ENCODE assay signal across 9 cellular contexts in genomic region chr14:100692859-100693558, GRCh38. TPM values are rescaled to one million over a fixed set of nuclear protein-coding genes. Genes with fewer than 3 reads are reported as not detected.
DNase-seq lines count a peak whose midpoint lies in the region; ATAC-seq, FAIRE-seq and TF ChIP-seq lines count a peak whose summit lies in the region.
"Had no signal": no experiment of that assay in that cellular context is flagged by ENCODE, and none has a peak within 500 bp of the region (broad histone marks: within the 10 kb centered on the region; RNA-seq: fewer than 3 reads in every experiment).

No MANE protein-coding gene starts in this region.

- TF ChIP-seq EP300 in HepG2 (IDR thresholded peaks at IDR 0.05; ENCODE audit: low read depth in 2 of 2, low read length in 2 of 2) (peak in 1 of 2 experiments; percentile 49; a peak in 1 of 4 replicates), HepG2 (CRISPR knock-in tag; IDR thresholded peaks at IDR 0.05; ENCODE audit: borderline replicate concordance) (peak; percentile 53; the same call in 1 of the 2 replicates)

- H3K79me2 ChIP-seq in HepG2 (ENCODE audit: insufficient read depth, low read length): no peaks in the 10 kb centered on the region
- no peaks in the 10 kb centered on the region for H3K79me2 ChIP-seq in Karpas-422 (ENCODE audit: low read length)
- H3K79me2 ChIP-seq in MM.1S (ENCODE audit: low read length): no peaks in the 10 kb centered on the region

- H4K20me1 ChIP-seq in HepG2 (ENCODE audit: insufficient read depth, low read length): no peaks in the 10 kb centered on the region
- no peaks in the 10 kb centered on the region for H4K20me1 ChIP-seq in Karpas-422 (ENCODE audit: insufficient read depth, low read depth, low read length)
- no peaks in the 10 kb centered on the region for H4K20me1 ChIP-seq in MM.1S (ENCODE audit: insufficient read depth, low read length)

- H3F3A ChIP-seq in MM.1S (ENCODE audit: insufficient read depth, low read length): no peaks in the 10 kb centered on the region

- H3K4me2 ChIP-seq in HepG2 (ENCODE audit: low read depth, low read length): peak overlapping the region; percentile 5; the same call in 1 of the 2 replicates
- H3K4me2 ChIP-seq in Karpas-422 (ENCODE audit: low read depth, low read length, poor library complexity, severe bottlenecking): no peak overlapping the region
- H3K4me2 ChIP-seq in MM.1S (ENCODE audit: low read depth, low read length): no peak overlapping the region

- BruUV-seq in HepG2 (replicated peaks; lab: Mats Ljungman, UMichigan): no TSS peak

- POLR2A ChIA-PET in HepG2 (lab: Yijun Ruan, JAX): interaction anchor here (1.3 to 2.6 kb wide), 7 partner anchors 8 to 208 kb away, joined by 5 to 13 read pairs (median 7); no protein-coding TSS in a partner anchor

- H3K36me3 ChIP-seq in adipocyte (ENCODE audit: control insufficient read depth, insufficient read depth, low read length, severe bottlenecking) (no peaks in the 10 kb centered on the region), HepG2 (replicated peaks in 1 of 2; ENCODE audit: control insufficient read depth in 1 of 2, insufficient read depth in 2 of 2, low read length in 2 of 2) (no peaks in the 10 kb centered on the region), Karpas-422 (ENCODE audit: insufficient read depth, low read length) (no peaks in the 10 kb centered on the region), MM.1S (replicated peaks; ENCODE audit: insufficient read depth, low read length) (no peaks in the 10 kb centered on the region)

- in situ Hi-C loops in HepG2 (cut with HindIII; ENCODE audit: extremely low pct_ligation_motif_present, low pct_unique_long_range_greater_than_20kb): no loop called here

- H3K9ac ChIP-seq in adipocyte (ENCODE audit: low read length) (no peak overlapping the region), HepG2 (ENCODE audit: insufficient read depth, low read depth, low read length) (no peak overlapping the region; the same call in 1 of the 2 replicates), Karpas-422 (ENCODE audit: low read length) (no peak overlapping the region), MM.1S (ENCODE audit: low read length) (no peak overlapping the region)

- H3K4me3 ChIP-seq in adipocyte (ENCODE audit: low read length) (no peak overlapping the region), HepG2 (replicated peaks in 1 of 3; ENCODE audit: insufficient read depth in 1 of 3, low read depth in 2 of 3, low read length in 3 of 3) (no peak overlapping the region; a peak in 1 of 6 replicates), Karpas-422 (ENCODE audit: low read length) (no peak overlapping the region), MM.1S (ENCODE audit: low read length) (no peak overlapping the region)

- no peak for FAIRE-seq in HepG2 (lab: Jason Lieb, UNC)
- FAIRE-seq: endometrium had no signal

- H2AFZ ChIP-seq in HepG2 (ENCODE audit: low read length): no peak overlapping the region
- H2AFZ ChIP-seq in Karpas-422 (ENCODE audit: low read length): no peak overlapping the region
- no peak overlapping the region for H2AFZ ChIP-seq in MM.1S (ENCODE audit: low read length)

- 78% methylated on average over 22 of the region's 27 CpGs for WGBS in HepG2 (ENCODE audit: low lambda C conversion rate)

- H3K9me2 ChIP-seq in Karpas-422 (replicated peaks; ENCODE audit: insufficient read depth, low read length) (no peaks in the 10 kb centered on the region), MM.1S (replicated peaks; ENCODE audit: insufficient read depth, low read length) (no peaks in the 10 kb centered on the region)

- TF ChIP-seq POLR2A in HepG2 (IDR thresholded peaks at IDR 0.05; ENCODE audit: insufficient read depth in 1 of 2, low read depth in 2 of 2, low read length in 2 of 2): no peak

- H3K27me3 ChIP-seq in adipocyte (replicated peaks; ENCODE audit: control insufficient read depth, insufficient read depth, low read length) (no peaks in the 10 kb centered on the region), HepG2 (ENCODE audit: control insufficient read depth in 1 of 2, insufficient read depth in 2 of 2, low read length in 2 of 2) (no peaks in the 10 kb centered on the region), Karpas-422 (ENCODE audit: low read length) (no peaks in the 10 kb centered on the region), MM.1S (replicated peaks; ENCODE audit: insufficient read depth, low read length) (peaks cover 60% of the 10 kb centered on the region)

- H3K9me3 ChIP-seq in adipocyte (ENCODE audit: control insufficient read depth, low read length) (no peaks in the 10 kb centered on the region), HepG2 (ENCODE audit: low read length) (no peaks in the 10 kb centered on the region), Karpas-422 (ENCODE audit: low read length) (no peaks in the 10 kb centered on the region), MM.1S (replicated peaks; ENCODE audit: insufficient read depth, low read length) (no peaks in the 10 kb centered on the region)

- peaks cover 11% of the 10 kb centered on the region for H3K4me1 ChIP-seq in adipocyte (ENCODE audit: control insufficient read depth, insufficient read depth, low read length)
- peaks cover 73% of the 10 kb centered on the region for H3K4me1 ChIP-seq in HepG2 (ENCODE audit: insufficient read depth, low read length)
- H3K4me1 ChIP-seq in Karpas-422 (ENCODE audit: low read length): no peaks in the 10 kb centered on the region
- H3K4me1 ChIP-seq in MM.1S (ENCODE audit: low read length): no peaks in the 10 kb centered on the region

- no peak for TF ChIP-seq RAD21 in HepG2 (CRISPR knock-in tag; IDR thresholded peaks at IDR 0.05)

- intact Hi-C loops in HepG2 (cut with micrococcal nuclease; ENCODE audit: unreplicated experiment): no loop called here

- H3K27ac ChIP-seq in HepG2 (ENCODE audit: extremely low read length, insufficient read depth, low read length) (peak overlapping the region; percentile 32), Karpas-422 (ENCODE audit: low read length) (no peak overlapping the region), MM.1S (ENCODE audit: low read length) (no peak overlapping the region)

- ATAC-seq in HepG2: peak; percentile 64
- no peak for ATAC-seq in GM18498 (IDR thresholded peaks at IDR 0.05; ENCODE audit: unreplicated experiment)

- CTCF ChIA-PET in HepG2 (lab: Yijun Ruan, JAX; ENCODE audit: low intra/inter-chr PET ratio, low total read pairs): no interaction called here

- TF ChIP-seq CTCF in HepG2 (CRISPR knock-in tag; IDR thresholded peaks at IDR 0.05) (no peak), MM.1S (IDR thresholded peaks at IDR 0.05; ENCODE audit: low read length) (no peak)

- DNase-seq in AG20443 (ENCODE audit: low spot score) (peak; percentile 90), NCI-H1105 (lab: John Stamatoyannopoulos, UW) (peak; percentile 83), adipocyte (ENCODE audit: low read depth) (peak; percentile 88), HepG2 (ENCODE audit: low spot score) (peak; percentile 65), Karpas-422 (no peak), NCI-H82 treated with DMSO at 0.1 percent for 48 hours (lab: John Stamatoyannopoulos, UW; ENCODE audit: unreplicated experiment) (no peak), MM.1S (no peak)

TF ChIP-seq in HepG2, 621 proteins besides CTCF, POLR2A, EP300 and RAD21 (continues in another document):
- TF ChIP-seq PPARG (CRISPR knock-in tag; conservative IDR thresholded peaks at IDR 0.05) (no peak), RBFOX2 (IDR thresholded peaks at IDR 0.05; ENCODE audit: low read depth, low read length) (peak; percentile 19; the same call in 1 of the 2 replicates), HNRNPL (IDR thresholded peaks at IDR 0.05; ENCODE audit: low read depth, low read length) (peak; percentile 92), FOSL1 (CRISPR knock-in tag; IDR thresholded peaks at IDR 0.05; ENCODE audit: borderline replicate concordance) (0 out of 2 replicates have a peak, but pooled peaks have one; percentile 17)

RNA-seq across cellular contexts. Expression of gene DLK1, which starts 33.7 kb away (rescaled TPM):
- total RNA-seq in HepG2 (2016; rRNA removed; fragmentation: Illumina TruSeq; extraction: Trizol): 48.2 and 95.5 TPM in 2 replicates
- total RNA-seq in HepG2 (2016; cell fraction: cytosol; rRNA removed; fragmentation: Illumina TruSeq; extraction: Trizol; ENCODE audit: low read depth): 20.1 and 21.5 TPM in 2 replicates
- total RNA-seq in HepG2 (2016; cell fraction: insoluble cytoplasmic fraction; rRNA removed; fragmentation: Illumina TruSeq; extraction: Trizol): 42.8 and 103 TPM in 2 replicates
- total RNA-seq in HepG2 (2016; cell fraction: membrane; rRNA removed; fragmentation: Illumina TruSeq; extraction: Trizol): 36.0 and 50.6 TPM in 2 replicates
- total RNA-seq in HepG2 (2016; cell fraction: nucleus; rRNA removed; fragmentation: Illumina TruSeq; extraction: Trizol): 89.0 and 105 TPM in 2 replicates
- polyA plus RNA-seq in HepG2 (2011; rRNA removed): 312 and 395 TPM in 2 replicates
- 265 and 361 TPM in 2 replicates for polyA plus RNA-seq in HepG2 (2011; cell fraction: cytosol; rRNA removed)
- 341 and 399 TPM in 2 replicates for polyA plus RNA-seq in HepG2 (2011; cell fraction: nucleus; rRNA removed)
- polyA plus RNA-seq in HepG2 (2012): 757 and 768 TPM in 2 replicates
- 47.2 and 71.3 TPM in 2 replicates for polyA plus RNA-seq in HepG2 (2016; cell fraction: cytosol; fragmentation: Illumina TruSeq; extraction: Trizol; ENCODE audit: low read depth)
- polyA plus RNA-seq in HepG2 (2016; cell fraction: insoluble cytoplasmic fraction; fragmentation: Illumina TruSeq; extraction: Trizol; ENCODE audit: low read depth): 105 and 121 TPM in 2 replicates
- 59.9 and 79.2 TPM in 2 replicates for polyA plus RNA-seq in HepG2 (2016; cell fraction: membrane; fragmentation: Illumina TruSeq; extraction: Trizol; ENCODE audit: low read depth)
- 324 and 361 TPM in 2 replicates for polyA plus RNA-seq in HepG2 (2016; cell fraction: nucleus; fragmentation: Illumina TruSeq; extraction: Trizol; ENCODE audit: insufficient read depth, low read depth)
- 0.49 and 99.7 TPM in 2 replicates for polyA minus RNA-seq in HepG2 (2011; rRNA and poly(A)+ RNA removed; ENCODE audit: low replicate concordance)
- 86.7 and 119 TPM in 2 replicates for polyA minus RNA-seq in HepG2 (2011; cell fraction: cytosol; rRNA and poly(A)+ RNA removed)
- 18.8 and 31.0 TPM in 2 replicates for polyA minus RNA-seq in HepG2 (2011; cell fraction: nucleus; rRNA and poly(A)+ RNA removed)
- total RNA-seq in Karpas-422 (2014; rRNA removed; shearing (Covaris generic); ENCODE audit: low replicate concordance): not detected in 2 replicates

Comparison
In these comparisons a context has a peak if more than half of its experiments do, and no peak if none do; other contexts are left out.
1. DNase-seq: peak in AG20443 (single experiment), NCI-H1105 (single experiment), adipocyte (single experiment) and HepG2 (single experiment); none in Karpas-422 (single experiment), NCI-H82 treated with DMSO at 0.1 percent for 48 hours (single experiment) and MM.1S (single experiment).
2. RNA of gene DLK1, which starts 33.7 kb away (total RNA-seq): 20.1 to 105 TPM in HepG2; not detected in Karpas-422; every median in the first group is over 10 times any median in the second.